In the genomic region with DNA sequence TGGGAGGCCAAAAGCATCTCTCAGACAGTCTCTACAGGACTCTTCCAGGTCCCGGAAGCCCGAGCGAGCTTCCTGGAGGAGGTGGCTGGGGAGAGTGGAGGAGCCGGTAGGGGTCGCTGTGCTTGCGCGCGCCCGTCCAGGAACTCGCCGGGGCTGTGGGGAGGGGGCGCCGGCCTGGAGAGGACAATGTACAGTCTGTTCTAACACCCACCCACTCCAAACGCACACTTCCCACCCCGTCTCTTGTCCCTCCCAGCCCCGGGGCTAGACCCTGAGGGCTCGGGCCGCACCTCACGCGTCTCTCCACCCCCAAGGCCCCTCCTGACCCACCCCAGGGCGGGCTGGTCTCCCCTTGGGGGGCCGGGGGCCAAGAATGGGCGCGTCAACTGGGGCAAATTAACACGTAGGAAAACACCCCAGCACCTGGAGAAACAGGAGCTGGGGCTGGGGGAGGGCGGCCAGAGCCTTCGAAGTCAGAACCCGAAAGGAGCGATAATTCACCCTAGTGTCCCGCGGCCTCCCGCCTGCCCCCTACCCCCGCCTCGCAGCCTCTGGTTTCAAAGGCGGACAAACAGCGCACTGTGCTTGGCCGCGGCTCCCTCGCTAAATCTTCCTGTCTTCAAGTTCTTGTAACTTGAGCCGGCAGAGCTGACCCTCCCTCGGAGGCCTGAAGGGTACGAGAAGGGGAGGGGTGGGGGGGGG, we compare ENCODE assay signal across 8 cellular contexts.
DNase-seq lines count a peak whose midpoint lies in the region; TF ChIP-seq lines count a peak whose summit lies in the region.

No MANE protein-coding gene starts in this region.

- H3K36me3 ChIP-seq in parathyroid adenoma (ENCODE audit: control insufficient read depth, insufficient read depth, low read length) = no peaks in the 10 kb centered on the region

- no peaks in the 10 kb centered on the region for H3K9me3 Mint-ChIP-seq in immature natural killer cell

- no peak overlapping the region for H3K27ac Mint-ChIP-seq in immature natural killer cell

- H2AFZ ChIP-seq in parathyroid adenoma = peak overlapping the region; percentile 74

- H3K27ac ChIP-seq in parathyroid adenoma = no peak overlapping the region
- H3K27ac ChIP-seq in RWPE1 = no peak overlapping the region

- peak overlapping the region; percentile 51 for H3K4me2 ChIP-seq in parathyroid adenoma (ENCODE audit: low read length)

- POLR2A ChIA-PET in RWPE1 (lab: Yijun Ruan, JAX; ENCODE audit: low non-redundant PET) = no interaction called here

- TF ChIP-seq CTCF in parathyroid adenoma (IDR thresholded peaks at IDR 0.05) = peak; percentile 17
- no peak for TF ChIP-seq CTCF in RWPE1 (conservative IDR thresholded peaks at IDR 0.05; ENCODE audit: low read depth)

- no peaks in the 10 kb centered on the region for H3K4me1 ChIP-seq in parathyroid adenoma

- H3K27me3 Mint-ChIP-seq in immature natural killer cell (ENCODE audit: low read depth in 3 of 3) = peaks cover 15 to 53% (median 28%) of the 10 kb centered on the region in 3 donors

- H3K4me3 Mint-ChIP-seq in immature natural killer cell = no peak overlapping the region

- no peaks in the 10 kb centered on the region for H3K27me3 ChIP-seq in parathyroid adenoma (ENCODE audit: control insufficient read depth, insufficient read depth, low read length)

- H3K4me3 ChIP-seq in parathyroid adenoma (ENCODE audit: low read depth, low read length) = no peak overlapping the region

- H3K9me3 ChIP-seq in parathyroid adenoma (ENCODE audit: control insufficient read depth, low read length) = no peaks in the 10 kb centered on the region

- H3K4me1 Mint-ChIP-seq in immature natural killer cell = peaks cover 34 to 36% of the 10 kb centered on the region in 2 donors

- H3K79me2 ChIP-seq in parathyroid adenoma = no peaks in the 10 kb centered on the region

- H3K9ac ChIP-seq in parathyroid adenoma = no peak overlapping the region

- TF ChIP-seq POLR2A in erythroblast (IDR thresholded peaks at IDR 0.05; ENCODE audit: low read length) = no peak

- CTCF ChIA-PET in RWPE1 (lab: Yijun Ruan, JAX) = interaction anchor here (0.6 to 1.2 kb wide), 5 partner anchors 10 to 277 kb away, joined by 3 to 4 read pairs (median 4); no protein-coding TSS in a partner anchor

- peaks cover 0 to 5% (median 0%) of the 10 kb centered on the region in 3 donors for H3K36me3 Mint-ChIP-seq in immature natural killer cell

- peak; percentile 56 for DNase-seq in Daoy (ENCODE audit: low read depth)
- peak; percentile 40 to 88 for DNase-seq in NCI-H526 (lab: John Stamatoyannopoulos, UW)
- DNase-seq in erythroblast (lab: John Stamatoyannopoulos, UW) = peak; percentile 17 to 24
- DNase-seq in RWPE1 (ENCODE audit: low spot score) = no peak
- DNase-seq in NCI-H524 treated with DMSO at 0.1 percent for 48 hours (lab: John Stamatoyannopoulos, UW) = no peak
- DNase-seq in immature natural killer cell = no peak
- no peak for DNase-seq in KG1 (lab: John Stamatoyannopoulos, UW)

Comparison
In these comparisons a context has a peak if more than half of its experiments do, and no peak if none do; other contexts are left out.
1. DNase-seq: peak in Daoy (single experiment), NCI-H526 (2 of 2) and erythroblast (2 of 2); none in RWPE1 (single experiment), NCI-H524 treated with DMSO at 0.1 percent for 48 hours (single experiment), immature natural killer cell (0 of 3) and KG1 (single experiment).